In the genomic region with DNA sequence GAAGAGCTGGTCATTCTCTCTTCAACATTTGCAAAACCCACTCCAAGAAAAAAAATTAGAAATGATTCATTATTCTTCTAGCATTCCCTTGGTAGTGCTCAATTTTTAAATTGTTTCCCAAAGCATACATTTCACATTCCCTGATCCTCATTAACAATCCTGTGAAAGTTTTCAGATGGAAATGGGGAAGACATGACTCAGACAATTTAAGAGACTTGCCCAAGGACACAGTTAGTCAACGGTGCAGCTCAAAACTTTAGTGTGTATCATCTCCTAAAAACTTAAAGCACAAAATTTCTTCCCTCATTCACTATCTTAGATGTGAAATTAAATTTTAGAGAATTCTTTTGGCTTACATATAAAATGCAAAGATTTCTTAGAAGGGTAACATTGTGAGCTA, we compare ENCODE assay signal across 18 cellular contexts. TPM values are rescaled to one million over a fixed set of nuclear protein-coding genes. Genes with fewer than 3 reads are reported as not detected.
DNase-seq lines count a peak whose midpoint lies in the region; TF ChIP-seq lines count a peak whose summit lies in the region.
"Had no signal": no experiment of that assay in that cellular context is flagged by ENCODE, and none has a peak within 500 bp of the region (broad histone marks: within the 10 kb centered on the region; RNA-seq: fewer than 3 reads in every experiment).

No MANE protein-coding gene starts in this region.

- no peaks in the 10 kb centered on the region for H4K20me1 ChIP-seq in hepatocyte (ENCODE audit: insufficient read depth, poor library complexity, severe bottlenecking)
- H4K20me1 ChIP-seq: BLaER1 had no signal

- no peak for TF ChIP-seq CTCF in BJ (IDR thresholded peaks at IDR 0.05; ENCODE audit: insufficient read depth, low read depth, low read length)
- TF ChIP-seq CTCF in osteocyte (IDR thresholded peaks at IDR 0.05): no peak
- TF ChIP-seq CTCF in hepatocyte (IDR thresholded peaks at IDR 0.05; ENCODE audit: poor library complexity): no peak
- no peak for TF ChIP-seq CTCF in type B pancreatic cell (conservative IDR thresholded peaks at IDR 0.05)

- DNase-seq in BJ (ENCODE audit: low read depth) (peak; percentile 89), M059J (ENCODE audit: low read depth) (peak; percentile 68), epithelial cell of prostate (ENCODE audit: low read depth, low spot score) (no peak), osteocyte (ENCODE audit: extremely low spot score, unreplicated experiment) (no peak), hepatocyte (ENCODE audit: low spot score) (no peak), type B pancreatic cell (ENCODE audit: extremely low spot score, unreplicated experiment) (no peak), mesenteric fat pad (ENCODE audit: low spot score) (no peak), GDM1 (lab: John Stamatoyannopoulos, UW) (no peak)
- DNase-seq: activated naive CD8-positive, alpha-beta T cell treated with anti-CD3 and anti-CD28 coated beads, Interleukin-2, amount 10 ng/mL, durations not matched to agents 7 days and 5 days; Kasumi-1; NCI-H2171 treated with DMSO at 0.1 percent for 48 hours; OCI-M1; stimulated activated CD4-positive, alpha-beta T cell treated with anti-CD3 and anti-CD28 coated beads, Interleukin-4, amount 100 ng/mL, for 1 hour; T-helper 9 cell had no signal

- H3K4me3 Mint-ChIP-seq in osteocyte (ENCODE audit: unreplicated experiment) (no peak overlapping the region), type B pancreatic cell (no peak overlapping the region)
- H3K4me3 Mint-ChIP-seq: activated naive CD8-positive, alpha-beta T cell treated with anti-CD3 and anti-CD28 coated beads, Interleukin-2, amount 10 ng/mL, durations not matched to agents 7 days and 5 days; activated T-helper 1 cell treated with anti-CD3 and anti-CD28 coated beads, Interleukin-12 subunit alpha, Interleukin-12 subunit beta, Interleukin-2, Interleukin-4 antibody, amounts not matched to agents 30 ng/mL and 10 ng/mL and 1 ng/mL, durations not matched to agents 14 hours and 24 hours and 36 hours had no signal

- no peaks in the 10 kb centered on the region for H3K4me1 ChIP-seq in hepatocyte (ENCODE audit: insufficient read depth)
- H3K4me1 ChIP-seq: BLaER1 had no signal

- no peaks in the 10 kb centered on the region for H3K9me2 ChIP-seq in hepatocyte (replicated peaks; ENCODE audit: insufficient read depth)

- no peak overlapping the region for H3K4me2 ChIP-seq in hepatocyte
- H3K4me2 ChIP-seq: BLaER1 had no signal

- H3K9me3 Mint-ChIP-seq in osteocyte (ENCODE audit: unreplicated experiment): peaks cover 19% of the 10 kb centered on the region
- H3K9me3 Mint-ChIP-seq in type B pancreatic cell: peaks cover 10% of the 10 kb centered on the region

- no peak overlapping the region for H3K4me3 ChIP-seq in BJ (ENCODE audit: low read depth, low read length)
- H3K4me3 ChIP-seq in hepatocyte: no peak overlapping the region
- H3K4me3 ChIP-seq: BLaER1, SK-N-MC had no signal

- CTCF ChIA-PET in BJ (lab: Yijun Ruan, JAX): interaction anchor here (0.9 to 1.6 kb wide), 4 partner anchors 10 to 18 kb away, joined by 3 read pairs; no protein-coding TSS in a partner anchor

- H3K27me3 ChIP-seq in BJ (ENCODE audit: control insufficient read depth, insufficient read depth, low read length): no peaks in the 10 kb centered on the region
- no peaks in the 10 kb centered on the region for H3K27me3 ChIP-seq in hepatocyte
- H3K27me3 ChIP-seq: BLaER1, neutrophil had no signal

- peaks cover 12% of the 10 kb centered on the region for H3K36me3 Mint-ChIP-seq in osteocyte (ENCODE audit: unreplicated experiment)
- no peaks in the 10 kb centered on the region for H3K36me3 Mint-ChIP-seq in type B pancreatic cell
- H3K36me3 Mint-ChIP-seq: activated naive CD8-positive, alpha-beta T cell treated with anti-CD3 and anti-CD28 coated beads, Interleukin-2, amount 10 ng/mL, durations not matched to agents 7 days and 5 days had no signal

- no peak overlapping the region for H2AFZ ChIP-seq in hepatocyte

- POLR2A ChIA-PET in BJ (lab: Charles Lee): interaction anchor here (0.6 kb wide), 1 partner anchor 63 kb away, joined by 6 read pairs; no protein-coding TSS in a partner anchor

- peak overlapping the region; percentile 48 for H3K27ac ChIP-seq in epithelial cell of prostate
- no peak overlapping the region for H3K27ac ChIP-seq in hepatocyte
- H3K27ac ChIP-seq: BLaER1, neutrophil, SK-N-MC had no signal

- WGBS in hepatocyte (ENCODE audit: low lambda C conversion rate, missing lambda C conversion rate): 76% methylated on average over 1 of the region's 1 CpG

- H3K27me3 Mint-ChIP-seq in osteocyte (ENCODE audit: unreplicated experiment): no peaks in the 10 kb centered on the region
- no peaks in the 10 kb centered on the region for H3K27me3 Mint-ChIP-seq in type B pancreatic cell
- H3K27me3 Mint-ChIP-seq: activated naive CD8-positive, alpha-beta T cell treated with anti-CD3 and anti-CD28 coated beads, Interleukin-2, amount 10 ng/mL, durations not matched to agents 7 days and 5 days had no signal

- H3K4me1 Mint-ChIP-seq in osteocyte (ENCODE audit: unreplicated experiment): peaks cover 40% of the 10 kb centered on the region
- no peaks in the 10 kb centered on the region for H3K4me1 Mint-ChIP-seq in type B pancreatic cell (ENCODE audit: unreplicated experiment)
- H3K4me1 Mint-ChIP-seq: activated naive CD8-positive, alpha-beta T cell treated with anti-CD3 and anti-CD28 coated beads, Interleukin-2, amount 10 ng/mL, durations not matched to agents 7 days and 5 days had no signal

- H3K36me3 ChIP-seq in BJ (ENCODE audit: control insufficient read depth, insufficient read depth, low read length) (no peaks in the 10 kb centered on the region), hepatocyte (replicated peaks; ENCODE audit: insufficient read depth, low read depth) (no peaks in the 10 kb centered on the region)
- H3K36me3 ChIP-seq: BLaER1, neutrophil had no signal

- peak overlapping the region; percentile 82 for H3K27ac Mint-ChIP-seq in osteocyte (ENCODE audit: unreplicated experiment)
- no peak overlapping the region for H3K27ac Mint-ChIP-seq in type B pancreatic cell
- H3K27ac Mint-ChIP-seq: activated naive CD8-positive, alpha-beta T cell treated with anti-CD3 and anti-CD28 coated beads, Interleukin-2, amount 10 ng/mL, durations not matched to agents 7 days and 5 days; activated T-helper 1 cell treated with anti-CD3 and anti-CD28 coated beads, Interleukin-12 subunit alpha, Interleukin-12 subunit beta, Interleukin-2, Interleukin-4 antibody, amounts not matched to agents 30 ng/mL and 10 ng/mL and 1 ng/mL, durations not matched to agents 14 hours and 24 hours and 36 hours had no signal

- H3K79me2 ChIP-seq in hepatocyte: no peaks in the 10 kb centered on the region

- H3K9me3 ChIP-seq in hepatocyte (ENCODE audit: low read depth): no peaks in the 10 kb centered on the region

RNA-seq across cellular contexts. Expression of gene ABI3BP, which starts 17.1 kb away (rescaled TPM):
- polyA plus RNA-seq in BJ (2011; rRNA removed): 16.3 and 17.6 TPM in 2 replicates
- 3.4 and 5.9 TPM in 2 replicates for polyA minus RNA-seq in BJ (2011; rRNA and poly(A)+ RNA removed)
- 6.7 and 21.9 TPM in 2 replicates for total RNA-seq in M059J (2014; rRNA removed; shearing (Covaris generic))
- 157 and 175 TPM in 2 replicates for total RNA-seq in osteocyte
- total RNA-seq in hepatocyte: 10.4 and 15.0 TPM in 2 replicates
- polyA plus RNA-seq in hepatocyte: 12.9 and 18.6 TPM in 2 replicates
- total RNA-seq in type B pancreatic cell (ENCODE audit: low replicate concordance): 5.0 and 7.3 TPM in 2 replicates
- total RNA-seq in mesenteric fat pad: 37.1 TPM
- total RNA-seq: activated T-helper 1 cell treated with anti-CD3 and anti-CD28 coated beads, Interleukin-12 subunit alpha, Interleukin-12 subunit beta, Interleukin-2, Interleukin-4 antibody, amounts not matched to agents 30 ng/mL and 10 ng/mL and 1 ng/mL, durations not matched to agents 14 hours and 24 hours and 36 hours had no signal

Comparison
In these comparisons a context has a peak if more than half of its experiments do, and no peak if none do; other contexts are left out.
1. DNase-seq: peak in BJ (single experiment) and M059J (single experiment); none in epithelial cell of prostate (single experiment), osteocyte (single experiment), hepatocyte (single experiment), type B pancreatic cell (single experiment), mesenteric fat pad (single experiment) and GDM1 (single experiment).